15 cellular contexts compared by ENCODE assay signal in the genomic region with DNA sequence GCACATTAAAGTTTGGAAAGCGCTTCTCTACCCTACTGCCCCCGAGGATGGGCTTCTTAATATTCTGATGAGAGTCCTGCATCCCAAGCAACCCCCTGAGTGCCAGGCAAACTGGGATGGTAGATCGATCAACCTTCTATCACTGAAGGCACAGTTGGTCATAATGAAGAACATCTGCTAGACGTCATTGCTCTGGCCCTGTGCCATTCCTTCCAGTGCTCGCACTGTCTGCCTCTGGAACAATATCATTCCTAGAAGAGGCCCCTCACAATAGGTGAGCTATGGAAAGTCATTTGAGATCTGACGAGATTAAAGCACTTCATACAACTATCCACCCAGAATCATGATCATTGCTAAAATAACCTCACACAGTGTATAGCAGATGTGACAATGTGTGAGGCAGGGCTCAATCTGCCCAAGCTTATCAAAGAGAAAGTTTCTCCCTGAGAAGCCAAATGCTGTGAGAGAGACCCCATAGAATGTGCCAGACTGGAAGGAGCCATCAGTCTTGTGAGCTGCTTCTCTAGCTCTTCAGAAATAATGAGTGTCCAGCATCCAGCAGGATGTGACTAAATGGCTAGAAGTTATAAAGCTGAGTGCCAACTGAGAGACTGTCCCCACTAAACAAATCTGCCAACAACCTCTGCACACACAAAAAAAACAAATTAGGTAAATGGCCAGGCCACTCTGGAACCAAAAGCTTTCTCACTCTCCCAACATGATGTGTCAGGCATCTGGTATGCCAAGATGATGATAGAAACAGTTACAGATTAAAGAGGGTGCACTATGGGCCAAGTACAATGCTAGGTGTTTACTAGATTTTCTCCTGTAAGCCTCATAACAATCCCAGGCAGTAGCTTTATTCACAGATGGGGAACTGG.
A peak's percentile ranks its signal among the peaks of the same experiment; 100 is the strongest.
DNase-seq lines count a peak whose midpoint lies in the region; FAIRE-seq and TF ChIP-seq lines count a peak whose summit lies in the region.
"Had no signal": no experiment of that assay in that cellular context is flagged by ENCODE, and none has a peak within 500 bp of the region (broad histone marks: within the 10 kb centered on the region; RNA-seq: fewer than 3 reads in every experiment).

No MANE protein-coding gene starts in this region.

- H4K5ac ChIP-seq in mesendoderm (ENCODE audit: low read length): no peak overlapping the region

- H3K79me2 ChIP-seq in mesendoderm (ENCODE audit: control insufficient read depth, insufficient read depth, low read length): no peaks in the 10 kb centered on the region

- H3K4me1 ChIP-seq in mesendoderm (ENCODE audit: control insufficient read depth, low read depth, low read length) (no peaks in the 10 kb centered on the region), SJCRH30 (no peaks in the 10 kb centered on the region)

- no CpG with 5 or more reads among the region's 6 CpGs for WGBS in mesendoderm (ENCODE audit: extremely low coverage, insufficient coverage, low lambda C conversion rate)

- TF ChIP-seq CTCF in bronchial epithelial cell (IDR thresholded peaks at IDR 0.05; ENCODE audit: insufficient read depth, low read length, severe bottlenecking): no peak

- FAIRE-seq in bronchial epithelial cell (lab: Jason Lieb, UNC): no peak
- FAIRE-seq: urothelium cell line had no signal

- H3K18ac ChIP-seq in mesendoderm (ENCODE audit: low read length): no peak overlapping the region

- no peak overlapping the region for H2BK5ac ChIP-seq in mesendoderm (ENCODE audit: low read length)

- no peak overlapping the region for H4K8ac ChIP-seq in mesendoderm (ENCODE audit: low read depth, low read length)

- no peaks in the 10 kb centered on the region for H3K27me3 ChIP-seq in bronchial epithelial cell (ENCODE audit: control insufficient read depth, insufficient read depth, low read length)
- H3K27me3 ChIP-seq in mesendoderm (ENCODE audit: insufficient read depth, low read length, poor library complexity): no peaks in the 10 kb centered on the region
- no peaks in the 10 kb centered on the region for H3K27me3 ChIP-seq in SJCRH30

- H2AK5ac ChIP-seq in mesendoderm (ENCODE audit: low read length): no peak overlapping the region

- H3K9me3 ChIP-seq in SJCRH30 (replicated peaks): no peaks in the 10 kb centered on the region; the same call in 1 of the 2 replicates

- H3K23ac ChIP-seq in mesendoderm (ENCODE audit: low read length): no peak overlapping the region

- DNase-seq in DMS 273 (lab: John Stamatoyannopoulos, UW; ENCODE audit: unreplicated experiment) (peak; percentile 19), DMS 273 treated with DMSO at 0.1 percent for 48 hours (lab: John Stamatoyannopoulos, UW) (no peak), HK-2 (ENCODE audit: unreplicated experiment) (peak; percentile 34), bronchial epithelial cell (ENCODE audit: low read depth) (peak; percentile 49), mesendoderm (peak; percentile 63), GM19240 (ENCODE audit: insufficient read length, low spot score) (no peak), SJCRH30 (no peak)
- no peak for DNase-seq in activated T-cell treated with anti-CD3 and anti-CD28 coated beads, Interleukin-2, amount 50 U/mL, for 1 hour
- DNase-seq: activated CD4-positive, alpha-beta T cell treated with anti-CD3 and anti-CD28 coated beads for 4 hours; Calu3; NCI-H2029 treated with DMSO at 0.1 percent for 48 hours; RPMI8226 had no signal

- H3K4me2 ChIP-seq in mesendoderm (ENCODE audit: low read length): no peak overlapping the region

- no peak overlapping the region for H3K4ac ChIP-seq in mesendoderm (ENCODE audit: low read depth, low read length)

- H3K36me3 ChIP-seq in bronchial epithelial cell (ENCODE audit: control insufficient read depth, insufficient read depth, low read length) (no peaks in the 10 kb centered on the region), mesendoderm (ENCODE audit: control insufficient read depth, insufficient read depth, low read length) (no peaks in the 10 kb centered on the region), SJCRH30 (no peaks in the 10 kb centered on the region)

- H3K79me1 ChIP-seq in mesendoderm (ENCODE audit: low read length): no peaks in the 10 kb centered on the region

- no peak overlapping the region for H3K27ac ChIP-seq in mesendoderm (ENCODE audit: low read depth, low read length)
- H3K27ac ChIP-seq in SJCRH30: no peak overlapping the region
- H3K27ac ChIP-seq: 22Rv1, skin epidermis had no signal

- H3K4me3 ChIP-seq in bronchial epithelial cell (ENCODE audit: low read depth, low read length) (no peak overlapping the region), mesendoderm (ENCODE audit: low read length) (no peak overlapping the region), SJCRH30 (no peak overlapping the region)
- H3K4me3 ChIP-seq: skin epidermis had no signal

- H2BK15ac ChIP-seq in mesendoderm (replicated peaks; ENCODE audit: low read depth): no peak overlapping the region

- no peak overlapping the region for H3K9ac ChIP-seq in mesendoderm (ENCODE audit: low read length)

- no peak overlapping the region for H2BK120ac ChIP-seq in mesendoderm (ENCODE audit: low read depth, low read length)

- no peak overlapping the region for H3K56ac ChIP-seq in mesendoderm (ENCODE audit: low read length)

Comparison
In these comparisons a context has a peak if more than half of its experiments do, and no peak if none do; other contexts are left out.
1. DNase-seq: peak in DMS 273 (single experiment), HK-2 (single experiment), bronchial epithelial cell (single experiment) and mesendoderm (single experiment); none in DMS 273 treated with DMSO at 0.1 percent for 48 hours (single experiment), GM19240 (single experiment), activated T-cell treated with anti-CD3 and anti-CD28 coated beads, Interleukin-2, amount 50 U/mL, for 1 hour (single experiment) and SJCRH30 (0 of 2).